15 cellular contexts compared by ENCODE assay signal in the genomic region with DNA sequence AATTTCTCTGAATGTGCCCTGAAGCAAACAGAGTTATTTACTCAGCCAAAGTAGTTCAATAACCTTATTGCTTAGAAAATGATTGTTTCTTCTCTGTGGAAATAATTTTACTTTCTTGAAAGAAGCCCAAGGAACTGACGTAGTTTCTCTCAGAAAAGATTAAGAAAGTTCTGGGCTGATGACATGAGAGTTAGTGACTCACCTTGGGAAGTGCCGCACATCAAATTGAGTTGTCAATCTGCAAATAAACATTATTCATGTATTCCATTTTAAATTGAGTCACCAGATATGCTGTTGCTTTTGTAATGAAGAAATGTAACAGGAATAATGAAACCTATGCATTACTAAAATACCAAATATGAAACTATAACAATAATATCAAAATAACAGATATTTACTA.
A peak's percentile ranks its signal among the peaks of the same experiment; 100 is the strongest.
DNase-seq lines count a peak whose midpoint lies in the region; ATAC-seq and TF ChIP-seq lines count a peak whose summit lies in the region.
"Had no signal": no experiment of that assay in that cellular context is flagged by ENCODE, and none has a peak within 500 bp of the region (broad histone marks: within the 10 kb centered on the region; RNA-seq: fewer than 3 reads in every experiment).

No MANE protein-coding gene starts in this region.

- no peaks in the 10 kb centered on the region for H3K36me3 Mint-ChIP-seq in nephron progenitor cell (ENCODE audit: low read depth)

- H3K27ac ChIP-seq in SJSA1, result peak overlapping the region; percentile 95
- H3K27ac ChIP-seq: PC-9 had no signal

- H3K36me3 ChIP-seq in SJSA1, result no peaks in the 10 kb centered on the region

- no peak for ATAC-seq in GM18520 (IDR thresholded peaks at IDR 0.05; ENCODE audit: unreplicated experiment)
- ATAC-seq: K562 had no signal

- H3K9me3 ChIP-seq in SJSA1 (replicated peaks), result peaks cover 2% of the 10 kb centered on the region; the same call in 1 of the 2 replicates

- peak; percentile 6 for DNase-seq in GM03348 (ENCODE audit: low spot score)
- DNase-seq in SJSA1 (ENCODE audit: low read depth in 1 of 2, low spot score in 2 of 2), result peak in 1 of 2 experiments; percentile 51
- peak; percentile 8 for DNase-seq in fibroblast of peridontal ligament (ENCODE audit: extremely low read depth)
- peak; percentile 12 for DNase-seq in skeletal muscle cell (ENCODE audit: low read depth)
- DNase-seq in amygdala (lab: John Stamatoyannopoulos, UW), result no peak
- DNase-seq in nephron progenitor cell, result no peak
- DNase-seq: COR-L47, GOT3, NCI-H1436 treated with DMSO at 0.1 percent for 48 hours, NCI-H2029 treated with DMSO at 0.1 percent for 48 hours, NCI-H510A, NCI-H774, PC-9 had no signal

- H3K27ac Mint-ChIP-seq in nephron progenitor cell, result no peak overlapping the region

- H3K27me3 Mint-ChIP-seq in nephron progenitor cell (ENCODE audit: low read depth, poor library complexity), result no peaks in the 10 kb centered on the region

- H3K4me3 ChIP-seq in SJSA1, result no peak overlapping the region
- no peak overlapping the region for H3K4me3 ChIP-seq in skeletal muscle cell (ENCODE audit: low read depth, low read length)
- H3K4me3 ChIP-seq: K562, PC-9 had no signal

- no peaks in the 10 kb centered on the region for H3K4me1 Mint-ChIP-seq in nephron progenitor cell

- H3K9me3 Mint-ChIP-seq in nephron progenitor cell, result no peaks in the 10 kb centered on the region

- no peaks in the 10 kb centered on the region for H3K27me3 ChIP-seq in SJSA1 (replicated peaks)

- no peak overlapping the region for H3K4me3 Mint-ChIP-seq in nephron progenitor cell

- no peak for TF ChIP-seq CTCF in nephron progenitor cell (IDR thresholded peaks at IDR 0.05)

- peaks cover 25% of the 10 kb centered on the region for H3K4me1 ChIP-seq in SJSA1 (replicated peaks)

Comparison
In these comparisons a context has a peak if more than half of its experiments do, and no peak if none do; other contexts are left out.
1. DNase-seq: peak in GM03348 (single experiment), fibroblast of peridontal ligament (single experiment) and skeletal muscle cell (single experiment); none in amygdala (0 of 56) and nephron progenitor cell (single experiment).